ENCODE assay signal across 2 cellular contexts in genomic region chr22:31857247-31857646, GRCh38.
TF ChIP-seq lines count a peak whose summit lies in the region.

No MANE protein-coding gene starts in this region.

TF ChIP-seq in H1, 55 proteins besides CTCF, POLR2A, EP300 and RAD21 (continued from another document):
- TF ChIP-seq USF2 (IDR thresholded peaks at IDR 0.05; ENCODE audit: low read length), result peak; percentile 43; the same call in 1 of the 2 replicates
- TF ChIP-seq, protein P1, sequence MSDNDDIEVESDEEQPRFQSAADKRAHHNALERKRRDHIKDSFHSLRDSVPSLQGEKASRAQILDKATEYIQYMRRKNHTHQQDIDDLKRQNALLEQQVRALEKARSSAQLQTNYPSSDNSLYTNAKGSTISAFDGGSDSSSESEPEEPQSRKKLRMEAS (IDR thresholded peaks at IDR 0.05), result peak; percentile 74
- no peak for TF ChIP-seq CEBPB (IDR thresholded peaks at IDR 0.05; ENCODE audit: low read depth, low read length)
- TF ChIP-seq TAF1 (IDR thresholded peaks at IDR 0.05; ENCODE audit: low read depth, low read length), result peak; percentile 51; the same call in 1 of the 2 replicates
- no peak for TF ChIP-seq RFX5 (IDR thresholded peaks at IDR 0.05; ENCODE audit: borderline replicate concordance, low read depth, low read length)
- TF ChIP-seq SRF (IDR thresholded peaks at IDR 0.05; ENCODE audit: low read depth, low read length), result no peak
- no peak for TF ChIP-seq CREB1 (IDR thresholded peaks at IDR 0.05)
- TF ChIP-seq POLR2AphosphoS5 (IDR thresholded peaks at IDR 0.05; ENCODE audit: low read depth, low read length), result peak; percentile 42; the same call in 1 of the 2 replicates
- TF ChIP-seq SIN3A (conservative IDR thresholded peaks at IDR 0.05 in 1 of 2, IDR thresholded peaks at IDR 0.05 in 1 of 2; ENCODE audit: low read depth in 1 of 2, low read length in 2 of 2), result peak; percentile 85 to 89; a peak in 3 of 4 replicates
- TF ChIP-seq SUZ12 (IDR thresholded peaks at IDR 0.05; ENCODE audit: low read length), result no peak
- no peak for TF ChIP-seq ATF2 (IDR thresholded peaks at IDR 0.05; ENCODE audit: low read length)
- TF ChIP-seq YY1 (IDR thresholded peaks at IDR 0.05; ENCODE audit: low read depth, low read length), result peak; percentile 39; the same call in 1 of the 2 replicates
- TF ChIP-seq CBX8 (IDR thresholded peaks at IDR 0.05; ENCODE audit: borderline replicate concordance, low read depth, low read length), result no peak
- TF ChIP-seq HDAC2 (IDR thresholded peaks at IDR 0.05; ENCODE audit: borderline replicate concordance in 1 of 2, low read depth in 2 of 2, low read length in 2 of 2), result peak in 1 of 2 experiments; percentile 46; a peak in 1 of 4 replicates
- peak; percentile 89 for TF ChIP-seq SAP30 (IDR thresholded peaks at IDR 0.05; ENCODE audit: insufficient read depth, insufficient replicate concordance, low read length)

TF ChIP-seq in SK-N-SH treated with all-trans-retinoic acid at 6 μM for 48 hours, 23 proteins besides CTCF, POLR2A, EP300 and RAD21 (continued from another document):
- TF ChIP-seq TSHZ2 (CRISPR knock-in tag; IDR thresholded peaks at IDR 0.05) (no peak), ZNF8 (CRISPR knock-in tag; IDR thresholded peaks at IDR 0.05) (no peak), POU6F1 (CRISPR knock-in tag; IDR thresholded peaks at IDR 0.05; ENCODE audit: borderline replicate concordance, low read depth) (no peak), CREB5 (CRISPR knock-in tag; IDR thresholded peaks at IDR 0.05; ENCODE audit: low read depth) (no peak)
